In the genomic region with DNA sequence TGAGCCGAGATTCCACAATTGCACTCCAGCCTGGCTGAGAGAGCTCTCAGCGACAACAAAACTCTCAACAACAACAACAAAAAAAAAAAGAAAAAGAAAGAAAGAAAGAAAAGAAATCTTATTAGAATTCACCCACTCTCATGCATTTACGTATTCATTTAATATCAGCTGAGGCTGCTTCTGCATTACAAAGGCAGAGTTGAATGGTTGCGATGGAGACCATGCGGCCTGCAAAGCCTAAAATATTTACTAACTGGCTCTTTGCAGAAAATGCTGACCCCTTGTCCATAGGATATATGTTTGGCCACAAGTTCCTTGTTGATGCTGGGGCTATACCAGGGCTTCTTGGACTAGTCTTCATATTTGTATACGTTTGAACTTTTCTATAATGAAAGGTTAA, we compare ENCODE assay signal across 16 cellular contexts.
DNase-seq lines count a peak whose midpoint lies in the region; ATAC-seq and TF ChIP-seq lines count a peak whose summit lies in the region.
"Had no signal": no experiment of that assay in that cellular context is flagged by ENCODE, and none has a peak within 500 bp of the region (broad histone marks: within the 10 kb centered on the region; RNA-seq: fewer than 3 reads in every experiment).

No MANE protein-coding gene starts in this region.

- POLR2A ChIA-PET in WTC11 (lab: Charles Lee): no interaction called here

- H3K4me2 ChIP-seq in H9 (ENCODE audit: insufficient read depth, insufficient read length, low read length): no peak overlapping the region
- H3K4me2 ChIP-seq: BLaER1 treated with 17β-estradiol and CSF1 and Interleukin-3, amounts not matched to agents 10 nM and 100 nM had no signal

- H3K27ac Mint-ChIP-seq in H9 (peak overlapping the region; percentile 39 to 89 (median 76); a peak in 5 of 7 replicates), WTC11 (peak overlapping the region; percentile 55; the same call in 1 of the 2 replicates), neural crest cell (ENCODE audit: unreplicated experiment) (no peak overlapping the region)
- H3K27ac Mint-ChIP-seq: B cell; CD8-positive, alpha-beta T cell had no signal

- H3K27ac ChIP-seq in H9 (ENCODE audit: insufficient read length, low read depth, low read length): no peak overlapping the region
- H3K27ac ChIP-seq: BLaER1 treated with 17β-estradiol and CSF1 and Interleukin-3, amounts not matched to agents 10 nM and 100 nM; GM23248 had no signal

- TF ChIP-seq CTCF in H9 (conservative IDR thresholded peaks at IDR 0.05): no peak
- no peak for TF ChIP-seq CTCF in WTC11 (IDR thresholded peaks at IDR 0.05)
- TF ChIP-seq CTCF in neural crest cell (conservative IDR thresholded peaks at IDR 0.05): no peak

- H3K9me3 Mint-ChIP-seq in H9 (no peaks in the 10 kb centered on the region; a peak in 1 of 5 replicates), WTC11 (0 out of 2 replicates have a peak, but pooled peaks cover 3% of the 10 kb centered on the region), neural crest cell (no peaks in the 10 kb centered on the region)
- H3K9me3 Mint-ChIP-seq: CD8-positive, alpha-beta T cell had no signal

- no peak overlapping the region for H3K9ac ChIP-seq in H9 (ENCODE audit: extremely low read depth, insufficient read length, low read length)
- H3K9ac ChIP-seq: BLaER1 treated with 17β-estradiol and CSF1 and Interleukin-3, amounts not matched to agents 10 nM and 100 nM; GM23248 had no signal

- no peak overlapping the region for H2AK5ac ChIP-seq in H9 (ENCODE audit: insufficient read length, low read length)

- no peaks in the 10 kb centered on the region for H4K20me1 ChIP-seq in H9 (ENCODE audit: control insufficient read depth, insufficient read depth, insufficient read length)
- H4K20me1 ChIP-seq: BLaER1 treated with 17β-estradiol and CSF1 and Interleukin-3, amounts not matched to agents 10 nM and 100 nM had no signal

- no CpG with 5 or more reads among the region's 6 CpGs for WGBS in H9 (ENCODE audit: extremely low coverage, insufficient read length, low lambda C conversion rate)

- ATAC-seq in WTC11: no peak
- ATAC-seq: CD8-positive, alpha-beta T cell; K562 had no signal

- no peak overlapping the region for H3K14ac ChIP-seq in H9 (ENCODE audit: insufficient read depth, low read length)

- DNase-seq in H9: no peak
- no peak for DNase-seq in WTC11 (ENCODE audit: low spot score)
- DNase-seq in neural crest cell (ENCODE audit: low read depth, low spot score): no peak
- DNase-seq in LoVo (ENCODE audit: low spot score): no peak
- no peak for DNase-seq in DMS114 treated with DMSO at 0.1 percent for 48 hours (lab: John Stamatoyannopoulos, UW; ENCODE audit: unreplicated experiment)
- DNase-seq in 8988T: no peak
- no peak for DNase-seq in Kasumi-1 (lab: John Stamatoyannopoulos, UW)
- DNase-seq: Calu3; CD8-positive, alpha-beta T cell; DMS 273 treated with DMSO at 0.1 percent for 48 hours; GM23248; H7; IMR-90 had no signal

- H3K36me3 Mint-ChIP-seq in H9 (ENCODE audit: insufficient read depth in 1 of 3, low read depth in 3 of 3) (peaks cover 8 to 42% (median 32%) of the 10 kb centered on the region in 3 experiments; a peak in 5 of 7 replicates), WTC11 (peaks cover 23% of the 10 kb centered on the region), neural crest cell (ENCODE audit: low read depth) (no peaks in the 10 kb centered on the region)
- H3K36me3 Mint-ChIP-seq: CD8-positive, alpha-beta T cell had no signal

- no peak overlapping the region for H3K4ac ChIP-seq in H9 (ENCODE audit: low read depth, low read length)

- H3K4me1 ChIP-seq in H9 (ENCODE audit: insufficient read depth, low read length): no peaks in the 10 kb centered on the region

- H3K56ac ChIP-seq in H9 (ENCODE audit: insufficient read length, low read depth, low read length): no peak overlapping the region

- no peak overlapping the region for H4K91ac ChIP-seq in H9 (ENCODE audit: insufficient read length, low read depth, low read length)

- no peak overlapping the region for H3K18ac ChIP-seq in H9 (ENCODE audit: insufficient read length, low read depth, low read length)

- no peak overlapping the region for H2BK120ac ChIP-seq in H9 (ENCODE audit: low read depth, low read length, poor library complexity, severe bottlenecking)

- no peak overlapping the region for H4K8ac ChIP-seq in H9 (replicated peaks; ENCODE audit: insufficient read length, low read depth, low read length)

- no peaks in the 10 kb centered on the region for H3K23me2 ChIP-seq in H9 (ENCODE audit: insufficient read length, low read depth, low read length, poor library complexity, severe bottlenecking)

- no peaks in the 10 kb centered on the region for H3K79me1 ChIP-seq in H9 (ENCODE audit: insufficient read depth, low read depth, low read length, poor library complexity, severe bottlenecking)

- no peak overlapping the region for H2BK12ac ChIP-seq in H9 (ENCODE audit: insufficient read length, low read depth, low read length)

- H3T11ph ChIP-seq in H9 (ENCODE audit: low read length): no peak overlapping the region

- H2BK20ac ChIP-seq in H9 (ENCODE audit: low read depth, low read length, poor library complexity, severe bottlenecking): no peak overlapping the region

- no peak overlapping the region for H3K23ac ChIP-seq in H9 (ENCODE audit: insufficient read length, low read depth, low read length)

- H2BK15ac ChIP-seq in H9 (ENCODE audit: low read depth, low read length): no peak overlapping the region

- no peak overlapping the region for H2BK5ac ChIP-seq in H9 (ENCODE audit: insufficient read length, low read length)

- CTCF ChIA-PET in WTC11 (lab: Charles Lee): interaction anchor here (0.6 kb wide), 2 partner anchors 115 to 413 kb away, joined by 3 read pairs; no protein-coding TSS in a partner anchor

- H4K5ac ChIP-seq in H9 (ENCODE audit: insufficient read length, low read depth, low read length): no peak overlapping the region

- H3K79me2 ChIP-seq in H9 (ENCODE audit: insufficient read depth, low read length): no peaks in the 10 kb centered on the region

- no peaks in the 10 kb centered on the region for H3K27me3 ChIP-seq in H9 (ENCODE audit: insufficient read depth, low read length)
- H3K27me3 ChIP-seq: BLaER1 treated with 17β-estradiol and CSF1 and Interleukin-3, amounts not matched to agents 10 nM and 100 nM had no signal

- no peak overlapping the region for H3K4me3 Mint-ChIP-seq in H9
- H3K4me3 Mint-ChIP-seq in WTC11: no peak overlapping the region
- H3K4me3 Mint-ChIP-seq in neural crest cell: peak overlapping the region; percentile 23
- H3K4me3 Mint-ChIP-seq: B cell; CD8-positive, alpha-beta T cell had no signal

- H3K27me3 Mint-ChIP-seq in H9 (ENCODE audit: low read depth) (no peaks in the 10 kb centered on the region; the same call in 1 of the 2 replicates), WTC11 (ENCODE audit: low read depth) (no peaks in the 10 kb centered on the region), neural crest cell (ENCODE audit: low read depth) (no peaks in the 10 kb centered on the region)
- H3K27me3 Mint-ChIP-seq: B cell had no signal

- H2AFZ ChIP-seq in H9 (ENCODE audit: low read length): no peak overlapping the region
- H2AFZ ChIP-seq: GM23248 had no signal

- H3K4me1 Mint-ChIP-seq in H9: peaks cover 42 to 60% of the 10 kb centered on the region in 2 experiments
- H3K4me1 Mint-ChIP-seq in WTC11: peaks cover 39% of the 10 kb centered on the region
- peaks cover 49% of the 10 kb centered on the region for H3K4me1 Mint-ChIP-seq in neural crest cell
- H3K4me1 Mint-ChIP-seq: B cell had no signal

- H3K9me3 ChIP-seq in H9 (ENCODE audit: control insufficient read depth, low read depth, low read length): no peaks in the 10 kb centered on the region
- H3K9me3 ChIP-seq: BLaER1 treated with 17β-estradiol and CSF1 and Interleukin-3, amounts not matched to agents 10 nM and 100 nM had no signal

TF ChIP-seq in WTC11, 78 proteins besides CTCF, POLR2A, EP300 and RAD21:
- TF ChIP-seq NFATC4 (CRISPR knock-in tag; IDR thresholded peaks at IDR 0.05) (no peak), SP1 (CRISPR knock-in tag; conservative IDR thresholded peaks at IDR 0.05) (no peak), OVOL2 (CRISPR knock-in tag; IDR thresholded peaks at IDR 0.05; ENCODE audit: borderline replicate concordance) (no peak), CBFB (CRISPR knock-in tag; IDR thresholded peaks at IDR 0.05; ENCODE audit: low read depth) (no peak), NR3C1 (CRISPR knock-in tag; conservative IDR thresholded peaks at IDR 0.05; ENCODE audit: low read depth) (no peak), TEAD1 (CRISPR knock-in tag; IDR thresholded peaks at IDR 0.05) (no peak)
